14 cellular contexts compared by ENCODE assay signal in the genomic region with DNA sequence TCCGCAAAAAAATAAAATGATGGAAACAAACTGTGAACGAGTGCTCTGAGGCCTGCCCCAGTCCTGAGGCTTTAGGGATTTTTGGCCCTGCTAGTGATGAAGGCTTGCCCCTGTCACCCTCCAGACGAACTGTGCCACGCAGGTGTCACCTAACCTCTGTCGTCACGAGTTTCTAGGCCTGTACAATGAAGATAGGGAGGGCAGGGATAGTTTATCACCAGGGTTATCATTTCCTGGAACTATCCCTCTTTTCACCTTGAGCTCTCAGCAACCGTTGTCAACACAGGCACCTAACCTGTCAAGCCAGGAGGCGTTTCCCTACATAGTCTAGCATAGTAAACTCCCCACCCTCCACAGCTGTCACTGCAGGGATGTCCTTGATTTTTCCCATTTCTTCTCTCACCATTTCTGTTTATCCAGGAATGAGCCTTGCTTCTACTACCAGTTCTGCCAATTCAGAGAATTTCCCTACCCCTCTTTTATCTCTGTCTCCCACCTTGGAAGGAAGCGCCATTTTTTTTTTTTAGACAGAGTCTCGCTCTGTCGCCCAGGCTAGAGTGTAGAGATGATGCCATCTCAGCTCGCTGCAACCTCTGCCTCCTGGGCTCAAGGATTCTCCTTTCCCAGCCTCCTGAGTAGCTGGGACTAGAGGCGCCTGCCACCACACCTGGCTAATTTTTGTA. TPM values are rescaled to one million over a fixed set of nuclear protein-coding genes. Genes with fewer than 3 reads are reported as not detected.
DNase-seq lines count a peak whose midpoint lies in the region; ATAC-seq, FAIRE-seq and TF ChIP-seq lines count a peak whose summit lies in the region.
"Had no signal": no experiment of that assay in that cellular context is flagged by ENCODE, and none has a peak within 500 bp of the region (broad histone marks: within the 10 kb centered on the region; RNA-seq: fewer than 3 reads in every experiment).

No MANE protein-coding gene starts in this region.

- no peak overlapping the region for H2AFZ ChIP-seq in astrocyte (ENCODE audit: low read depth, low read length)

- H3K9me3 Mint-ChIP-seq in T-helper 1 cell treated with Interleukin-12 subunit alpha and Interleukin-12 subunit beta and Interleukin-4 antibody, amounts not matched to agents 30 μg/mL and 1 μg/mL, for 36 hours = no peaks in the 10 kb centered on the region
- peaks cover 2% of the 10 kb centered on the region for H3K9me3 Mint-ChIP-seq in astrocyte (ENCODE audit: unreplicated experiment)
- H3K9me3 Mint-ChIP-seq: stimulated activated naive CD8-positive, alpha-beta T cell treated with anti-CD3 and anti-CD28 coated beads, Interleukin-15, amount 100 ng/mL, for 72 hours had no signal

- TF ChIP-seq CTCF in astrocyte (IDR thresholded peaks at IDR 0.05; ENCODE audit: insufficient read depth, low read depth, low read length) = no peak
- TF ChIP-seq CTCF in upper lobe of right lung (IDR thresholded peaks at IDR 0.05) = no peak
- TF ChIP-seq CTCF in GM10266 (IDR thresholded peaks at IDR 0.05; ENCODE audit: control insufficient read depth, insufficient read depth, low read depth, missing control alignments) = no peak

- H4K5ac ChIP-seq in mesendoderm (ENCODE audit: low read length) = no peak overlapping the region

- no peaks in the 10 kb centered on the region for H3K36me3 Mint-ChIP-seq in T-helper 1 cell treated with Interleukin-12 subunit alpha and Interleukin-12 subunit beta and Interleukin-4 antibody, amounts not matched to agents 30 μg/mL and 1 μg/mL, for 36 hours (ENCODE audit: low read depth)
- H3K36me3 Mint-ChIP-seq in astrocyte (ENCODE audit: low read depth, unreplicated experiment) = no peaks in the 10 kb centered on the region
- H3K36me3 Mint-ChIP-seq: activated CD8-positive, alpha-beta memory T cell treated with anti-CD3 and anti-CD28 coated beads, Interleukin-2, amount 10 ng/mL, durations not matched to agents 7 days and 5 days had no signal

- intact Hi-C loops in upper lobe of right lung (cut with DNase I) = loop anchor here (5.0 kb wide), 1 partner anchor 159 kb away; no protein-coding TSS in a partner anchor

- peak overlapping the region; percentile 36 for H3K4me3 Mint-ChIP-seq in T-helper 1 cell treated with Interleukin-12 subunit alpha and Interleukin-12 subunit beta and Interleukin-4 antibody, amounts not matched to agents 30 μg/mL and 1 μg/mL, for 36 hours
- no peak overlapping the region for H3K4me3 Mint-ChIP-seq in astrocyte (ENCODE audit: unreplicated experiment)
- H3K4me3 Mint-ChIP-seq: activated CD8-positive, alpha-beta memory T cell treated with anti-CD3 and anti-CD28 coated beads, Interleukin-2, amount 10 ng/mL, durations not matched to agents 7 days and 5 days had no signal

- H3K18ac ChIP-seq in mesendoderm (ENCODE audit: low read length) = no peak overlapping the region

- H3K9me3 ChIP-seq in astrocyte (ENCODE audit: insufficient read depth, low read depth, low read length) = no peaks in the 10 kb centered on the region
- H3K9me3 ChIP-seq in small intestine (ENCODE audit: control insufficient read depth, low read depth) = no peaks in the 10 kb centered on the region
- no peaks in the 10 kb centered on the region for H3K9me3 ChIP-seq in upper lobe of right lung
- H3K9me3 ChIP-seq: breast epithelium, esophagus muscularis mucosa had no signal

- H3K27ac ChIP-seq in astrocyte (ENCODE audit: low read depth, low read length) (no peak overlapping the region), mesendoderm (ENCODE audit: low read depth, low read length) (no peak overlapping the region), small intestine (ENCODE audit: low read depth in 1 of 2, low read length in 1 of 2) (peak overlapping the region; percentile 58 to 91), upper lobe of right lung (no peak overlapping the region)
- H3K27ac ChIP-seq: breast epithelium, esophagus muscularis mucosa had no signal

- peak overlapping the region; percentile 56 for H3K4ac ChIP-seq in mesendoderm (ENCODE audit: low read depth, low read length)

- WGBS in mesendoderm (ENCODE audit: extremely low coverage, insufficient coverage, low lambda C conversion rate) = no CpG with 5 or more reads among the region's 13 CpGs
- 44 to 66% (median 53%) methylated on average over 13 of the region's 13 CpGs for WGBS in small intestine, 3 donors

- DNase-seq in T-helper 1 cell = no peak
- no peak for DNase-seq in astrocyte (ENCODE audit: low read depth)
- DNase-seq in mesendoderm = no peak
- peak; percentile 93 for DNase-seq in small intestine
- DNase-seq in upper lobe of right lung = no peak
- DNase-seq in GM10266 (ENCODE audit: extremely low spot score) = no peak
- DNase-seq: activated CD8-positive, alpha-beta memory T cell treated with anti-CD3 and anti-CD28 coated beads, Interleukin-2, amount 10 ng/mL, durations not matched to agents 7 days and 5 days had no signal

- H3K27ac Mint-ChIP-seq in T-helper 1 cell treated with Interleukin-12 subunit alpha and Interleukin-12 subunit beta and Interleukin-4 antibody, amounts not matched to agents 30 μg/mL and 1 μg/mL, for 36 hours = no peak overlapping the region
- peak overlapping the region; percentile 72 for H3K27ac Mint-ChIP-seq in astrocyte (ENCODE audit: unreplicated experiment)
- H3K27ac Mint-ChIP-seq: activated CD8-positive, alpha-beta memory T cell treated with anti-CD3 and anti-CD28 coated beads, Interleukin-2, amount 10 ng/mL, durations not matched to agents 7 days and 5 days; stimulated activated naive CD8-positive, alpha-beta T cell treated with anti-CD3 and anti-CD28 coated beads, Interleukin-15, amount 100 ng/mL, for 72 hours had no signal

- H3K4me3 ChIP-seq in astrocyte (ENCODE audit: insufficient read depth, low read depth, low read length) (no peak overlapping the region), mesendoderm (ENCODE audit: low read length) (no peak overlapping the region), small intestine (ENCODE audit: low read depth in 1 of 2, low read length in 2 of 2) (no peak overlapping the region), upper lobe of right lung (no peak overlapping the region)
- H3K4me3 ChIP-seq: GM12878 had no signal

- no peak overlapping the region for H3K23ac ChIP-seq in mesendoderm (ENCODE audit: low read length)

- no peak for FAIRE-seq in astrocyte (lab: Jason Lieb, UNC)
- no peak for FAIRE-seq in small intestine (lab: Jason Lieb, UNC)
- FAIRE-seq: G401.6 had no signal

- H3K27me3 ChIP-seq in astrocyte (ENCODE audit: insufficient read depth, low read length) = peaks cover 10% of the 10 kb centered on the region
- H3K27me3 ChIP-seq in mesendoderm (ENCODE audit: insufficient read depth, low read length, poor library complexity) = no peaks in the 10 kb centered on the region
- H3K27me3 ChIP-seq in small intestine (ENCODE audit: control insufficient read depth in 2 of 2, insufficient read depth in 2 of 2, low read length in 2 of 2) = peaks cover 0 to 3% of the 10 kb centered on the region in 2 donors
- peaks cover 28% of the 10 kb centered on the region for H3K27me3 ChIP-seq in upper lobe of right lung

- H4K8ac ChIP-seq in mesendoderm (ENCODE audit: low read depth, low read length) = no peak overlapping the region

- H3K36me3 ChIP-seq in astrocyte (ENCODE audit: insufficient read depth, low read length) = no peaks in the 10 kb centered on the region
- H3K36me3 ChIP-seq in mesendoderm (ENCODE audit: control insufficient read depth, insufficient read depth, low read length) = no peaks in the 10 kb centered on the region
- no peaks in the 10 kb centered on the region for H3K36me3 ChIP-seq in small intestine (ENCODE audit: control insufficient read depth in 2 of 2, insufficient read depth in 2 of 2, low read length in 2 of 2)
- H3K36me3 ChIP-seq in upper lobe of right lung = no peaks in the 10 kb centered on the region
- H3K36me3 ChIP-seq: breast epithelium, esophagus muscularis mucosa had no signal

- no peaks in the 10 kb centered on the region for H4K20me1 ChIP-seq in astrocyte (ENCODE audit: insufficient read depth, low read length)

- H3K79me2 ChIP-seq in astrocyte (ENCODE audit: insufficient read depth, low read length) (no peaks in the 10 kb centered on the region), mesendoderm (ENCODE audit: control insufficient read depth, insufficient read depth, low read length) (no peaks in the 10 kb centered on the region)

- H2BK120ac ChIP-seq in mesendoderm (ENCODE audit: low read depth, low read length) = no peak overlapping the region

- H3K4me2 ChIP-seq in astrocyte (ENCODE audit: low read length) (no peak overlapping the region), mesendoderm (ENCODE audit: low read length) (no peak overlapping the region)

- ATAC-seq in upper lobe of right lung = no peak
- no peak for ATAC-seq in GM19023 (IDR thresholded peaks at IDR 0.05; ENCODE audit: unreplicated experiment)

- H3K27me3 Mint-ChIP-seq in T-helper 1 cell treated with Interleukin-12 subunit alpha and Interleukin-12 subunit beta and Interleukin-4 antibody, amounts not matched to agents 30 μg/mL and 1 μg/mL, for 36 hours (ENCODE audit: low read depth) = peaks cover 44% of the 10 kb centered on the region
- peaks cover 27% of the 10 kb centered on the region for H3K27me3 Mint-ChIP-seq in astrocyte (ENCODE audit: low read depth, unreplicated experiment)

- H3K4me1 Mint-ChIP-seq in T-helper 1 cell treated with Interleukin-12 subunit alpha and Interleukin-12 subunit beta and Interleukin-4 antibody, amounts not matched to agents 30 μg/mL and 1 μg/mL, for 36 hours (ENCODE audit: low read depth) = peaks cover 9% of the 10 kb centered on the region
- peaks cover 6% of the 10 kb centered on the region for H3K4me1 Mint-ChIP-seq in astrocyte (ENCODE audit: low read depth, unreplicated experiment)

- H3K4me1 ChIP-seq in astrocyte (ENCODE audit: insufficient read depth, low read length) (peaks cover 6% of the 10 kb centered on the region), mesendoderm (ENCODE audit: control insufficient read depth, low read depth, low read length) (no peaks in the 10 kb centered on the region), small intestine (ENCODE audit: control insufficient read depth in 2 of 2, insufficient read depth in 1 of 2, low read depth in 1 of 2, low read length in 1 of 2) (peaks cover 0 to 5% of the 10 kb centered on the region in 2 donors), upper lobe of right lung (peaks cover 20% of the 10 kb centered on the region)
- H3K4me1 ChIP-seq: breast epithelium had no signal

- no peak overlapping the region for H3K56ac ChIP-seq in mesendoderm (ENCODE audit: low read length)

- no peaks in the 10 kb centered on the region for H3K79me1 ChIP-seq in mesendoderm (ENCODE audit: low read length)

- no peak overlapping the region for H3K9ac ChIP-seq in astrocyte (ENCODE audit: low read length)
- no peak overlapping the region for H3K9ac ChIP-seq in mesendoderm (ENCODE audit: low read length)

- no peak overlapping the region for H2BK15ac ChIP-seq in mesendoderm (replicated peaks; ENCODE audit: low read depth)

- no peak overlapping the region for H2AK5ac ChIP-seq in mesendoderm (ENCODE audit: low read length)

- no peak overlapping the region for H2BK5ac ChIP-seq in mesendoderm (ENCODE audit: low read length)

RNA-seq across cellular contexts. Expression of a gene that starts 2.2 kb away (rescaled TPM):
- 12.1 and 18.9 TPM in 2 replicates for total RNA-seq in astrocyte
- polyA plus RNA-seq in mesendoderm (2013, experiment 1 of 2) = 25.8 TPM
- 24.9 TPM for polyA plus RNA-seq in mesendoderm (2013, experiment 2 of 2)
- 10 to 100 TPM in 2 of 3 donors, 1 to 10 TPM in 1; 3.5 to 11.2 (median 11.0) TPM for polyA plus RNA-seq in small intestine
- total RNA-seq in upper lobe of right lung = 2.9 TPM

RNA-seq across cellular contexts. Expression of a gene that starts 8.4 kb away (rescaled TPM):
- 2.7 and 3.3 TPM in 2 replicates for total RNA-seq in astrocyte
- polyA plus RNA-seq in mesendoderm (2013, experiment 1 of 2) = 2.1 TPM
- polyA plus RNA-seq in mesendoderm (2013, experiment 2 of 2) = 2.2 TPM
- polyA plus RNA-seq in small intestine = 1 to 10 TPM; 3.5 to 5.3 (median 4.9) TPM
- 3.1 TPM for total RNA-seq in upper lobe of right lung

RNA-seq across cellular contexts. Expression of a gene that starts 23.0 kb away (rescaled TPM):
- total RNA-seq in astrocyte (112 and 118 TPM in 2 replicates), upper lobe of right lung (105 TPM)
- 168 TPM for polyA plus RNA-seq in mesendoderm (2013, experiment 1 of 2)
- polyA plus RNA-seq in mesendoderm (2013, experiment 2 of 2) = 157 TPM
- 100 to 1,000 TPM in 1 of 3 donors, 10 to 100 TPM in 2; 77.1 to 113 (median 82.1) TPM for polyA plus RNA-seq in small intestine

RNA-seq across cellular contexts. Expression of a gene that starts 30.7 kb away (rescaled TPM):
- total RNA-seq in astrocyte (86.9 and 99.9 TPM in 2 replicates), upper lobe of right lung (65.3 TPM)
- 84.1 TPM for polyA plus RNA-seq in mesendoderm (2013, experiment 1 of 2)
- 85.5 TPM for polyA plus RNA-seq in mesendoderm (2013, experiment 2 of 2)
- polyA plus RNA-seq in small intestine = 10 to 100 TPM in 2 of 3 donors, 1 to 10 TPM in 1; 3.4 to 23.1 (median 10.3) TPM

RNA-seq across cellular contexts. Expression of a gene that starts 45.4 kb away (rescaled TPM):
- total RNA-seq in astrocyte = 26.7 and 30.5 TPM in 2 replicates
- polyA plus RNA-seq in mesendoderm (2013, experiment 1 of 2) = 16.0 TPM
- 16.1 TPM for polyA plus RNA-seq in mesendoderm (2013, experiment 2 of 2)
- polyA plus RNA-seq in small intestine = 10 to 100 TPM; 10.5 to 28.8 (median 12.7) TPM
- 39.2 TPM for total RNA-seq in upper lobe of right lung

Comparison
In these comparisons a context has a peak if more than half of its experiments do, and no peak if none do; other contexts are left out.
1. H3K27ac ChIP-seq: peak in small intestine (2 of 2); none in astrocyte (single experiment), mesendoderm (single experiment) and upper lobe of right lung (single experiment).